23 cellular contexts compared by ENCODE assay signal in genomic region chr12:114702462-114702861, GRCh38. TPM values are rescaled to one million over a fixed set of nuclear protein-coding genes. Genes with fewer than 3 reads are reported as not detected.
DNase-seq lines count a peak whose midpoint lies in the region; ATAC-seq, FAIRE-seq and TF ChIP-seq lines count a peak whose summit lies in the region.
"Had no signal": no experiment of that assay in that cellular context is flagged by ENCODE, and none has a peak within 500 bp of the region (broad histone marks: within the 10 kb centered on the region; RNA-seq: fewer than 3 reads in every experiment).

No MANE protein-coding gene starts in this region.

- CTCF ChIA-PET in A549 (lab: Yijun Ruan, JAX) (interaction anchor here (1.0 to 1.3 kb wide), 3 partner anchors 8 to 18 kb away, joined by 4 to 5 read pairs (median 4); no protein-coding TSS in a partner anchor), HEK293 (lab: Yijun Ruan, JAX) (no interaction called here)

- H4K20me1 ChIP-seq in osteoblast (ENCODE audit: insufficient read depth, low read length) = no peaks in the 10 kb centered on the region

- peak overlapping the region; percentile 40 for H3K4me3 Mint-ChIP-seq in endodermal cell
- H3K4me3 Mint-ChIP-seq: CD8-positive, alpha-beta memory T cell; HFFc6 had no signal

- H3K27ac ChIP-seq in A549 = no peak overlapping the region
- no peak overlapping the region for H3K27ac ChIP-seq in HEK293 (ENCODE audit: extremely low read depth, low read depth, low read length)
- no peak overlapping the region for H3K27ac ChIP-seq in endodermal cell (ENCODE audit: low read depth, low read length)
- H3K27ac ChIP-seq in osteoblast (ENCODE audit: low read depth, low read length) = no peak overlapping the region
- H3K27ac ChIP-seq in ovary = no peak overlapping the region
- H3K27ac ChIP-seq in psoas muscle = no peak overlapping the region
- no peak overlapping the region for H3K27ac ChIP-seq in sigmoid colon
- H3K27ac ChIP-seq: C4-2B, PC-9 had no signal

- no peaks in the 10 kb centered on the region for H3K9me3 Mint-ChIP-seq in endodermal cell
- H3K9me3 Mint-ChIP-seq: HFFc6 had no signal

- H3K79me2 ChIP-seq in osteoblast (ENCODE audit: insufficient read depth, low read length) = no peaks in the 10 kb centered on the region

- H3K9me3 ChIP-seq in A549 (no peaks in the 10 kb centered on the region), HEK293 (ENCODE audit: control insufficient read depth, insufficient read depth, low read depth, low read length) (no peaks in the 10 kb centered on the region), endodermal cell (ENCODE audit: control insufficient read depth, low read length) (no peaks in the 10 kb centered on the region), osteoblast (ENCODE audit: low read depth, low read length) (no peaks in the 10 kb centered on the region), ovary (no peaks in the 10 kb centered on the region), psoas muscle (no peaks in the 10 kb centered on the region), sigmoid colon (no peaks in the 10 kb centered on the region)

- H3K27me3 Mint-ChIP-seq in endodermal cell (ENCODE audit: insufficient read depth) = peaks cover 67% of the 10 kb centered on the region

- peak in 1 of 2 experiments; percentile 9; a peak in 1 of 6 replicates for ATAC-seq in A549
- no peak for ATAC-seq in psoas muscle

- H3K27me3 ChIP-seq in endodermal cell (ENCODE audit: control insufficient read depth, insufficient read depth, low read length, poor library complexity, severe bottlenecking) (peaks cover 67% of the 10 kb centered on the region), osteoblast (ENCODE audit: insufficient read depth, low read length) (peaks cover 64% of the 10 kb centered on the region), ovary (no peaks in the 10 kb centered on the region), psoas muscle (ENCODE audit: insufficient read depth in 3 of 3, low read length in 2 of 3) (peaks cover 3 to 76% (median 41%) of the 10 kb centered on the region in 3 donors), sigmoid colon (peaks cover 26 to 75% (median 51%) of the 10 kb centered on the region in 3 donors)

- H3K27ac Mint-ChIP-seq in endodermal cell = no peak overlapping the region
- H3K27ac Mint-ChIP-seq: CD8-positive, alpha-beta memory T cell; HFFc6 had no signal

- no peaks in the 10 kb centered on the region for H3K36me3 ChIP-seq in HEK293 (ENCODE audit: control insufficient read depth in 2 of 2, insufficient read depth in 1 of 2, low read length in 2 of 2)
- no peaks in the 10 kb centered on the region for H3K36me3 ChIP-seq in endodermal cell (ENCODE audit: control insufficient read depth, insufficient read depth, low read length)
- H3K36me3 ChIP-seq in osteoblast (ENCODE audit: insufficient read depth, low read length) = no peaks in the 10 kb centered on the region
- H3K36me3 ChIP-seq in ovary = no peaks in the 10 kb centered on the region
- H3K36me3 ChIP-seq in psoas muscle (ENCODE audit: insufficient read depth in 1 of 2, low read depth in 1 of 2) = no peaks in the 10 kb centered on the region
- H3K36me3 ChIP-seq in sigmoid colon = no peaks in the 10 kb centered on the region

- intact Hi-C loops in ovary (cut with DNase I) (loop anchor here in 1 of 4 donors (10.0 kb wide), 1 partner anchor 322 kb away; no protein-coding TSS in a partner anchor), psoas muscle (cut with DNase I) (no loop called here), sigmoid colon (cut with DNase I) (no loop called here)

- H3K4me1 Mint-ChIP-seq in endodermal cell = peaks cover 65% of the 10 kb centered on the region
- H3K4me1 Mint-ChIP-seq: CD8-positive, alpha-beta memory T cell had no signal

- TF ChIP-seq POLR2A in A549 (IDR thresholded peaks at IDR 0.05; ENCODE audit: low read length) = no peak
- no peak for TF ChIP-seq POLR2A in ovary (IDR thresholded peaks at IDR 0.05)
- TF ChIP-seq POLR2A in sigmoid colon (IDR thresholded peaks at IDR 0.05) = no peak

- H3K4me2 ChIP-seq in A549 (peak overlapping the region; percentile 52), osteoblast (ENCODE audit: insufficient read depth, low read length) (no peak overlapping the region)
- H3K4me2 ChIP-seq: PC-9 had no signal

- peaks cover 14% of the 10 kb centered on the region; the same call in 2 of the 3 replicates for H3K4me1 ChIP-seq in A549
- H3K4me1 ChIP-seq in HEK293 (ENCODE audit: control insufficient read depth, insufficient read depth, low read length) = peaks cover 11% of the 10 kb centered on the region; the same call in 1 of the 2 replicates
- peaks cover 9% of the 10 kb centered on the region for H3K4me1 ChIP-seq in endodermal cell (ENCODE audit: control insufficient read depth, insufficient read depth, low read length)
- no peaks in the 10 kb centered on the region for H3K4me1 ChIP-seq in osteoblast (ENCODE audit: insufficient read depth, low read length)
- peaks cover 2% of the 10 kb centered on the region for H3K4me1 ChIP-seq in ovary (ENCODE audit: insufficient read depth)
- H3K4me1 ChIP-seq in psoas muscle = no peaks in the 10 kb centered on the region
- H3K4me1 ChIP-seq in sigmoid colon = peaks cover 0 to 18% (median 13%) of the 10 kb centered on the region in 4 donors

- POLR2A ChIA-PET in A549 (lab: Yijun Ruan, JAX) (no interaction called here), HEK293 (lab: Yijun Ruan, JAX) (interaction anchor here (1.7 kb wide), 1 partner anchor 18 kb away, joined by 9 read pairs; the partner anchor contains the start of gene TBX3)

- WGBS in A549 (ENCODE audit: missing lambda C conversion rate) = 44% methylated on average over 10 of the region's 10 CpGs
- WGBS in endodermal cell (ENCODE audit: insufficient coverage in 1 of 2, insufficient read length in 1 of 2), 2 experiments = 17 to 22% methylated on average over 8 to 10 of the region's 10 CpGs
- WGBS in ovary, 3 donors = 42 to 53% (median 52%) methylated on average over 10 of the region's 10 CpGs
- WGBS in psoas muscle, 3 donors = 9 to 12% (median 11%) methylated on average over 10 of the region's 10 CpGs
- 23 to 57% methylated on average over 10 of the region's 10 CpGs for WGBS in sigmoid colon, 2 donors

- H3K36me3 Mint-ChIP-seq in endodermal cell (ENCODE audit: low read depth) = no peaks in the 10 kb centered on the region

- TF ChIP-seq EP300 in A549 (IDR thresholded peaks at IDR 0.05) (no peak), ovary (IDR thresholded peaks at IDR 0.05) (no peak), sigmoid colon (IDR thresholded peaks at IDR 0.05) (no peak)

- H2AFZ ChIP-seq in osteoblast (ENCODE audit: low read length) = no peak overlapping the region
- H2AFZ ChIP-seq: PC-9 had no signal

- FAIRE-seq in A549 (lab: Jason Lieb, UNC) = no peak
- FAIRE-seq: GM19239, H54 had no signal

- TF ChIP-seq CTCF in A549 (IDR thresholded peaks at IDR 0.05) (no peak), HEK293 (tag by site-specific recombination; IDR thresholded peaks at IDR 0.05) (no peak), endodermal cell (conservative IDR thresholded peaks at IDR 0.05) (no peak), osteoblast (IDR thresholded peaks at IDR 0.05; ENCODE audit: extremely low read depth, low read depth, low read length) (no peak), ovary (IDR thresholded peaks at IDR 0.05) (no peak), psoas muscle (IDR thresholded peaks at IDR 0.05) (no peak), sigmoid colon (IDR thresholded peaks at IDR 0.05) (no peak)

- H3K9ac ChIP-seq in endodermal cell (ENCODE audit: extremely low read depth, low read length, poor library complexity, severe bottlenecking) = no peak overlapping the region

- no peak for TF ChIP-seq RAD21 in A549 (conservative IDR thresholded peaks at IDR 0.05 in 1 of 2, IDR thresholded peaks at IDR 0.05 in 1 of 2)

- no peak for DNase-seq in A549 (ENCODE audit: low read depth in 1 of 2, low spot score in 1 of 2)
- DNase-seq in endodermal cell = no peak
- DNase-seq in osteoblast (ENCODE audit: insufficient read length, low spot score, missing footprints) = peak; percentile 68
- no peak for DNase-seq in ovary
- DNase-seq in psoas muscle = no peak
- DNase-seq in superior temporal gyrus (ENCODE audit: extremely low spot score) = no peak
- DNase-seq in sigmoid colon = no peak
- DNase-seq: 8988T; AML-193; CD8-positive, alpha-beta memory T cell; DMS53; HFFc6; KBM-7; MM.1S; NCI-H1048; NCI-H1417 treated with DMSO at 0.1 percent for 48 hours; PC-9; RPMI8226; SHP77 had no signal

- H3K4me3 ChIP-seq in A549 (no peak overlapping the region), HEK293 (ENCODE audit: low read depth, low read length) (no peak overlapping the region), endodermal cell (ENCODE audit: low read length) (no peak overlapping the region), osteoblast (ENCODE audit: insufficient read depth, low read length) (no peak overlapping the region), ovary (no peak overlapping the region), psoas muscle (no peak overlapping the region), sigmoid colon (no peak overlapping the region)
- H3K4me3 ChIP-seq: PC-9 had no signal

TF ChIP-seq in A549, 52 proteins besides CTCF, POLR2A, EP300 and RAD21 (continues in another document):
- TF ChIP-seq CHD4 (IDR thresholded peaks at IDR 0.05; ENCODE audit: borderline replicate concordance) = no peak
- no peak for TF ChIP-seq NFE2L2 (conservative IDR thresholded peaks at IDR 0.05; ENCODE audit: low read length)
- TF ChIP-seq KDM5A (IDR thresholded peaks at IDR 0.05) = no peak
- TF ChIP-seq TP53 (CRISPR knock-in tag; IDR thresholded peaks at IDR 0.05) = no peak
- no peak for TF ChIP-seq ZC3H11A (IDR thresholded peaks at IDR 0.05)

RNA-seq across cellular contexts. Expression of gene TBX3, which starts 18.5 kb away (rescaled TPM):
- polyA plus RNA-seq in A549 (2011; rRNA removed) (23.7 and 28.0 TPM in 2 replicates), A549 (2017; fragmentation: RNase III; extraction: RNeasy Plus Mini Kit Qiagen cat#74134 plus additional on column Dnase treatment) (18.0 to 22.8 TPM (median 22.1 TPM) in 3 replicates), ovary (10 to 100 TPM; 25.4 to 33.7 TPM), psoas muscle (10 to 100 TPM in 1 of 3 donors, 1 to 10 TPM in 2; 5.0 to 15.8 (median 9.8) TPM), sigmoid colon (1 to 10 TPM; 2.3 to 5.3 (median 2.4) TPM)
- polyA plus RNA-seq in A549 (2012; cell fraction: cytosol; rRNA removed) = 13.3 and 20.0 TPM in 2 replicates
- 63.2 and 63.4 TPM in 2 replicates for polyA plus RNA-seq in A549 (2012; cell fraction: nucleus; rRNA removed)
- polyA minus RNA-seq in A549 (2011; rRNA and poly(A)+ RNA removed) = 39.3 and 41.6 TPM in 2 replicates
- total RNA-seq in endodermal cell (10 to 100 TPM; 80.8 to 88.1 TPM), osteoblast (11.9 and 14.1 TPM in 2 replicates), ovary (100 to 1,000 TPM in 1 of 7 donors, 10 to 100 TPM in 6; 41.4 to 106 (median 74.6) TPM), psoas muscle (10 to 100 TPM in 3 of 4 donors, 1 to 10 TPM in 1; 7.4 to 50.8 (median 30.8) TPM), sigmoid colon (1 to 10 TPM; 6.2 to 9.7 (median 7.6) TPM)
- polyA plus RNA-seq in endodermal cell (2013, experiment 1 of 2) = 5.5 TPM
- 5.9 TPM for polyA plus RNA-seq in endodermal cell (2013, experiment 2 of 2)
- total RNA-seq: CD8-positive, alpha-beta memory T cell; PC-9 had no signal
- polyA plus RNA-seq: CD8-positive, alpha-beta memory T cell had no signal
